In the genomic region with DNA sequence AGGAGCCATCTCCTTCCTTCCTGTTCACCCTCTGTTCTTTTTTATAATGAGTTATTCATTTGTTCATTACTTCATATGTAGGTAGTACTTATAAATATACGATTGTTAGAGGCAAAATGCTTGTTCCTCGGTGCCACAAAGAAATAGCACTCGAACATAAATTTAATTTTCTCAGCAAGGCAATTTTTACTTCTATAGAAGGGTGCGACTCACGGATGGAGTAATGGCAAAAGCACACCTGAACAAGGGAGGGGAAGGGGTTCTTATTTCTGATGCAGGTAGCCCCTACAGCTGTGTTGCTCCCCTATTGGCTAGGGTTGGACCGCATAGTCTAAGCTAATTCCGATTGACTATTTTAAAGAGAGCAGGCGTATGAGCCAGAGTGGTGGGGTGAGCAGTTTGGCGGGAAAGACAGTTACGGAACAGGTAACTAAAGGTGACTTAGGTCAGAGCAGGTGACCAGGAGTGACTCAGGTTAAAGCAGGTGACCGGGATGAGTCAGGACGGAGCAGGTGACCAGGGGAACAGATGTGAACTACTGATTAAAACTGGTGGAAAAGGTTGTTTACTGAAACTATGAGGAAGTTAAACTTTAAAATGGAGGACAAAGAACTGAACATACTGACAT, we compare ENCODE assay signal across 5 cellular contexts. TPM values are rescaled to one million over a fixed set of nuclear protein-coding genes. Genes with fewer than 3 reads are reported as not detected.
"Had no signal": no experiment of that assay in that cellular context is flagged by ENCODE, and none has a peak within 500 bp of the region (broad histone marks: within the 10 kb centered on the region; RNA-seq: fewer than 3 reads in every experiment).

No MANE protein-coding gene starts in this region.

RNA-seq across cellular contexts. Expression of a gene that starts 40.0 kb away (rescaled TPM):
- total RNA-seq: activated CD4-positive, alpha-beta memory T cell treated with anti-CD3 and anti-CD28 coated beads, Interleukin-2, amount 10 ng/mL, durations not matched to agents 7 days and 5 days; activated CD4-positive, alpha-beta T cell treated with anti-CD3 and anti-CD28 coated beads, Interleukin-2, amount 10 ng/mL, durations not matched to agents 7 days and 5 days; activated T-helper 17 cell treated with anti-CD3 and anti-CD28 coated beads, Interleukin-2, amount 50 U/mL, for 72 hours; SJSA1; T-helper 2 cell treated with Interferon-gamma antibody and Interleukin-4, amounts not matched to agents 100 ng/mL and 5 ng/mL, for 36 hours had no signal
